In the genomic region with DNA sequence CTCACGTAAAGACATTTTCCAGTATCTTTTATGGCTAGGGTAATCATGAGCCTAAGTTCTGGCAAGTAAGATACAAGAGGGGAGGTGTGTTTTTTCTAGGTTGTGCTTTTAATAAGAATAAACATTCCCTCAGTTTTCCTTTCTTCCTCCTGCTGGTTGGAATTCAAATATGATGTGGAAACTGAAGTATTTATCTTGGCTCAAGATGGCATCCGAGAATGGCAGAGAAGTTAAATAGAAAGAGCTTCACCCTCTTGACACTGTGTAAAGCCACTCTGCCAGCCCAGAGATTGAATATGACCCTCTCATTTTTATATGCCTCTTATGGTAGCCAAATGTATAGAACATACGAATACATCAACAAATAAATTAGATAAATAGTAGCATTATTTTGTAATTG, we compare ENCODE assay signal across 30 cellular contexts.
"Had no signal": no experiment of that assay in that cellular context is flagged by ENCODE, and none has a peak within 500 bp of the region (broad histone marks: within the 10 kb centered on the region; RNA-seq: fewer than 3 reads in every experiment).

No MANE protein-coding gene starts in this region.

- H3K27ac ChIP-seq: adrenal gland, PC-9 had no signal

- DNase-seq: activated B cell treated with CpG ODN at 0.5 μM for 24 hours; activated CD4-positive, alpha-beta memory T cell treated with anti-CD3 and anti-CD28 coated beads for 36 hours; activated CD4-positive, alpha-beta T cell treated with anti-CD3 and anti-CD28 coated beads for 4 hours; activated CD4-positive, alpha-beta T cell treated with anti-CD3 and anti-CD28 coated beads, Interleukin-2, amount 50 U/mL, for 1 hour; activated CD4-positive, CD25-positive, alpha-beta regulatory T cell treated with anti-CD3 and anti-CD28 coated beads, Interleukin-2, amount 50 U/mL, for 72 hours; activated CD8-positive, alpha-beta memory T cell treated with anti-CD3 and anti-CD28 coated beads, Interleukin-2, amount 50 U/mL, for 4 hours; activated gamma-delta T cell treated with Interleukin-2 at 50 U/mL for 16 hours; activated naive CD4-positive, alpha-beta T cell treated with anti-CD3 and anti-CD28 coated beads for 36 hours; activated T-cell treated with anti-CD3 and anti-CD28 coated beads for 4 hours; activated T-cell treated with anti-CD3 and anti-CD28 coated beads, Interleukin-2, amount 50 U/mL, for 4 hours; adrenal gland; caudate nucleus; cerebellar nuclear complex; Kasumi-1; KG1; MM.1S; MV-4-11; NCI-H1105; NCI-H1417 treated with DMSO at 0.1 percent for 48 hours; NCI-H187 treated with DMSO at 0.1 percent for 48 hours; NCI-H2171 treated with DMSO at 0.1 percent for 48 hours; NCI-H2227 treated with DMSO at 0.1 percent for 48 hours; NCI-H446 treated with DMSO at 0.1 percent for 48 hours; NCI-H524; NCI-H69; NCI-H82; NK-92 treated with Interleukin-12 subunit alpha and Interleukin-12 subunit beta, amount 100 ng/mL, for 24 hours; PC-9; Right ventricle myocardium superior had no signal

- ATAC-seq: activated naive CD4-positive, alpha-beta T cell treated with anti-CD3 and anti-CD28 coated beads, Interleukin-2, amount 50 U/mL, for 72 hours; activated T-cell treated with anti-CD3 and anti-CD28 coated beads, Interleukin-2, amount 50 U/mL, for 4 hours had no signal
